In genomic region chr2:241355983-241356870, GRCh38 we compare ENCODE assay signal across 8 cellular contexts. TPM values are rescaled to one million over a fixed set of nuclear protein-coding genes. Genes with fewer than 3 reads are reported as not detected.
DNase-seq lines count a peak whose midpoint lies in the region; ATAC-seq and TF ChIP-seq lines count a peak whose summit lies in the region.

A gene with protein sequence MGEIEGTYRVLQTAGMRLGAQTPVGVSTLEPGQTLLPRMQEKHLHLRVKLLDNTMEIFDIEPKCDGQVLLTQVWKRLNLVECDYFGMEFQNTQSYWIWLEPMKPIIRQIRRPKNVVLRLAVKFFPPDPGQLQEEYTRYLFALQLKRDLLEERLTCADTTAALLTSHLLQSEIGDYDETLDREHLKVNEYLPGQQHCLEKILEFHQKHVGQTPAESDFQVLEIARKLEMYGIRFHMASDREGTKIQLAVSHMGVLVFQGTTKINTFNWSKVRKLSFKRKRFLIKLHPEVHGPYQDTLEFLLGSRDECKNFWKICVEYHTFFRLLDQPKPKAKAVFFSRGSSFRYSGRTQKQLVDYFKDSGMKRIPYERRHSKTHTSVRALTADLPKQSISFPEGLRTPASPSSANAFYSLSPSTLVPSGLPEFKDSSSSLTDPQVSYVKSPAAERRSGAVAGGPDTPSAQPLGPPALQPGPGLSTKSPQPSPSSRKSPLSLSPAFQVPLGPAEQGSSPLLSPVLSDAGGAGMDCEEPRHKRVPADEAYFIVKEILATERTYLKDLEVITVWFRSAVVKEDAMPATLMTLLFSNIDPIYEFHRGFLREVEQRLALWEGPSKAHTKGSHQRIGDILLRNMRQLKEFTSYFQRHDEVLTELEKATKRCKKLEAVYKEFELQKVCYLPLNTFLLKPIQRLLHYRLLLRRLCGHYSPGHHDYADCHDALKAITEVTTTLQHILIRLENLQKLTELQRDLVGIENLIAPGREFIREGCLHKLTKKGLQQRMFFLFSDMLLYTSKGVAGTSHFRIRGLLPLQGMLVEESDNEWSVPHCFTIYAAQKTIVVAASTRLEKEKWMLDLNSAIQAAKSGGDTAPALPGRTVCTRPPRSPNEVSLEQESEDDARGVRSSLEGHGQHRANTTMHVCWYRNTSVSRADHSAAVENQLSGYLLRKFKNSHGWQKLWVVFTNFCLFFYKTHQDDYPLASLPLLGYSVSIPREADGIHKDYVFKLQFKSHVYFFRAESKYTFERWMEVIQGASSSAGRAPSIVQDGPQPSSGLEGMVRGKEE (plus strand): TSS chr2:241356285. CDS start chr2:241373108, 16,823 bp downstream.

- H3K4me3 ChIP-seq in HAP-1 (peak within 1 kb of the TSS; percentile 83), MG63 (peak within 1 kb of the TSS; percentile 90), fibroblast of pulmonary artery (replicated peaks; ENCODE audit: low read depth, low read length) (peak within 1 kb of the TSS; percentile 87)

- peaks cover 9% of the 10 kb centered on the region for H3K36me3 Mint-ChIP-seq in natural killer cell treated with Interleukin-12 subunit alpha and Interleukin-12 subunit beta and Interleukin-15 and Interleukin-18, amount 100 ng/mL, for 72 hours

- H3K4me3 Mint-ChIP-seq in natural killer cell treated with Interleukin-12 subunit alpha and Interleukin-12 subunit beta and Interleukin-15 and Interleukin-18, amount 100 ng/mL, for 72 hours: peak within 1 kb of the TSS; percentile 86

- ATAC-seq in natural killer cell treated with Interleukin-12 subunit alpha and Interleukin-12 subunit beta and Interleukin-15 and Interleukin-18, amount 100 ng/mL, for 72 hours: peak; percentile 95 to 97

- H3K27me3 Mint-ChIP-seq in natural killer cell treated with Interleukin-12 subunit alpha and Interleukin-12 subunit beta and Interleukin-15 and Interleukin-18, amount 100 ng/mL, for 72 hours: no peaks in the 10 kb centered on the region

- H3K9me3 ChIP-seq in ES-I3 (ENCODE audit: control insufficient read depth, insufficient read depth, low read length) (no peaks in the 10 kb centered on the region), HAP-1 (no peaks in the 10 kb centered on the region), MG63 (no peaks in the 10 kb centered on the region)

- H3K4me1 Mint-ChIP-seq in natural killer cell treated with Interleukin-12 subunit alpha and Interleukin-12 subunit beta and Interleukin-15 and Interleukin-18, amount 100 ng/mL, for 72 hours (ENCODE audit: low read depth in 2 of 2): peaks cover 21 to 27% of the 10 kb centered on the region in 2 donors

- no peak for TF ChIP-seq CTCF in fibroblast of pulmonary artery (IDR thresholded peaks at IDR 0.05; ENCODE audit: low read length, missing control alignments)

- H3K27ac Mint-ChIP-seq in natural killer cell treated with Interleukin-12 subunit alpha and Interleukin-12 subunit beta and Interleukin-15 and Interleukin-18, amount 100 ng/mL, for 72 hours: no peak within 1 kb of the TSS

- H3K9me3 Mint-ChIP-seq in natural killer cell treated with Interleukin-12 subunit alpha and Interleukin-12 subunit beta and Interleukin-15 and Interleukin-18, amount 100 ng/mL, for 72 hours: no peaks in the 10 kb centered on the region

- peak within 1 kb of the TSS; percentile 85 for H3K9ac ChIP-seq in ES-I3 (ENCODE audit: low read depth, low read length)

- DNase-seq in HAP-1 (ENCODE audit: low spot score in 2 of 2) (peak; percentile 93 to 99), MG63 (peak; percentile 98), SHP77 (lab: John Stamatoyannopoulos, UW) (peak; percentile 95 to 99), fibroblast of pulmonary artery (ENCODE audit: low read depth) (peak; percentile 99)
- peak; percentile 95 for DNase-seq in activated effector memory CD4-positive, alpha-beta T cell treated with Interleukin-2 at 50 U/mL for 16 hours
- DNase-seq in natural killer cell treated with Interleukin-12 subunit alpha and Interleukin-12 subunit beta and Interleukin-15 and Interleukin-18, amount 100 ng/mL, for 72 hours (ENCODE audit: low spot score): peak; percentile 99
- DNase-seq in stimulated activated naive CD4-positive, alpha-beta T cell treated with Interleukin-2 at 50 U/mL for 16 hours (lab: John Stamatoyannopoulos, UW): peak; percentile 97

- H3K27me3 ChIP-seq in HAP-1 (ENCODE audit: low read depth) (no peaks in the 10 kb centered on the region), MG63 (no peaks in the 10 kb centered on the region)

- H3K4me1 ChIP-seq in ES-I3 (ENCODE audit: insufficient read depth, low read length) (peaks cover 10% of the 10 kb centered on the region), HAP-1 (peaks cover 12% of the 10 kb centered on the region)

- in situ Hi-C loops in HAP-1 (cut with MboI; ENCODE audit: low sequenced_read_pairs): loop anchor here (10.0 kb wide), 1 partner anchor 529 kb away; no protein-coding TSS in a partner anchor

- peaks cover 20% of the 10 kb centered on the region for H3K36me3 ChIP-seq in ES-I3 (ENCODE audit: insufficient read depth, low read length)
- H3K36me3 ChIP-seq in HAP-1 (replicated peaks): peaks cover 29% of the 10 kb centered on the region
- H3K36me3 ChIP-seq in MG63: peaks cover 36% of the 10 kb centered on the region

RNA-seq across cellular contexts. Expression of the gene that starts here (rescaled TPM):
- total RNA-seq in MG63 (2014; rRNA removed; shearing (Covaris generic); ENCODE audit: low replicate concordance): 35.6 and 37.4 TPM in 2 replicates
- total RNA-seq in natural killer cell treated with Interleukin-12 subunit alpha and Interleukin-12 subunit beta and Interleukin-15 and Interleukin-18, amount 100 ng/mL, for 72 hours: 10 to 100 TPM; 49.2 to 77.3 TPM

Comparison
In these comparisons a context has a peak if more than half of its experiments do, and no peak if none do; other contexts are left out.
1. Peak in every context shown above with its lines: DNase-seq, ATAC-seq and H3K4me3 ChIP-seq.